9 cellular contexts compared by ENCODE assay signal in the genomic region with DNA sequence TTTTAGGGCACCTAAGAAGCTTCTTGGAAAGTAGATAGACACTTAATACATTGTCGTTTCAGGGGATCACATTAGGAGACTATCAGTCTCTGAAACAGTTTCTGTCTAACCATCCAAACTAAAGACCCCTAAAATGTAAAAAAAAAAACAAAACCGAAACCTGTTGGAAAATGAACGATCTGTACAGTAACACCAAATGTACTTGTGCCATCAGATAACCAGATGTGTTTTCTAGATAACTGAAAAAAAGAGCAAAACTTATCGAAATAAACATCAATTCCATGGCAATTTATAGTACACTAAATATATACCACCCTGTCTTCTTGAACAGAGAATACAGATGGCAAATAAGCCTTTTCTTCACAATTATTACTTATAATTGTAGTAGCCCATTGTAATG. TPM values are rescaled to one million over a fixed set of nuclear protein-coding genes. Genes with fewer than 3 reads are reported as not detected.
A peak's percentile ranks its signal among the peaks of the same experiment; 100 is the strongest.
DNase-seq lines count a peak whose midpoint lies in the region; TF ChIP-seq lines count a peak whose summit lies in the region.
"Had no signal": no experiment of that assay in that cellular context is flagged by ENCODE, and none has a peak within 500 bp of the region (broad histone marks: within the 10 kb centered on the region; RNA-seq: fewer than 3 reads in every experiment).

No MANE protein-coding gene starts in this region.

- CTCF ChIA-PET in activated CD4-positive, alpha-beta T cell treated with anti-CD3 and anti-CD28 coated beads, Interleukin-2, amount 10 ng/mL, durations not matched to agents 7 days and 5 days (lab: Charles Lee), result no interaction called here

- POLR2A ChIA-PET in activated CD4-positive, alpha-beta T cell treated with anti-CD3 and anti-CD28 coated beads, Interleukin-2, amount 10 ng/mL, durations not matched to agents 7 days and 5 days (lab: Charles Lee), result no interaction called here

- peak overlapping the region; percentile 95 for H3K9ac ChIP-seq in SK-N-MC (ENCODE audit: insufficient read length)
- peak overlapping the region; percentile 93 for H3K9ac ChIP-seq in skeletal muscle satellite cell (ENCODE audit: low read depth, low read length)

- 56% methylated on average over 4 of the region's 4 CpGs for WGBS in esophagus muscularis mucosa

- H3K4me1 Mint-ChIP-seq in activated CD4-positive, alpha-beta T cell treated with anti-CD3 and anti-CD28 coated beads, Interleukin-2, amount 10 ng/mL, durations not matched to agents 7 days and 5 days, result peaks cover 60% of the 10 kb centered on the region

- peak overlapping the region; percentile 84 for H3K4me2 ChIP-seq in skeletal muscle satellite cell (ENCODE audit: low read length)

- H3K36me3 Mint-ChIP-seq in activated CD4-positive, alpha-beta T cell treated with anti-CD3 and anti-CD28 coated beads, Interleukin-2, amount 10 ng/mL, durations not matched to agents 7 days and 5 days (ENCODE audit: low read depth), result peaks cover 64% of the 10 kb centered on the region

- TF ChIP-seq EP300 in esophagus muscularis mucosa (IDR thresholded peaks at IDR 0.05), result no peak

- H3K27me3 ChIP-seq in esophagus muscularis mucosa (no peaks in the 10 kb centered on the region), skeletal muscle satellite cell (ENCODE audit: control insufficient read depth, insufficient read depth, low read length) (no peaks in the 10 kb centered on the region)

- no peak for TF ChIP-seq POLR2A in esophagus muscularis mucosa (IDR thresholded peaks at IDR 0.05; ENCODE audit: low read depth)

- no peak for TF ChIP-seq CTCF in esophagus muscularis mucosa (IDR thresholded peaks at IDR 0.05)

- H3K27ac ChIP-seq in SK-N-MC (no peak overlapping the region), esophagus muscularis mucosa (replicated peaks in 1 of 4) (peak overlapping the region; percentile 95 to 98 (median 95))

- no peaks in the 10 kb centered on the region for H3K9me3 Mint-ChIP-seq in activated CD4-positive, alpha-beta T cell treated with anti-CD3 and anti-CD28 coated beads, Interleukin-2, amount 10 ng/mL, durations not matched to agents 7 days and 5 days

- H3K4me1 ChIP-seq in esophagus muscularis mucosa (peaks cover 23 to 63% (median 49%) of the 10 kb centered on the region in 4 donors), skeletal muscle satellite cell (ENCODE audit: control insufficient read depth, insufficient read depth, low read length) (peaks cover 10% of the 10 kb centered on the region)

- peaks cover 62% of the 10 kb centered on the region for H3K36me3 ChIP-seq in SK-N-MC (ENCODE audit: insufficient read depth, low read length)
- H3K36me3 ChIP-seq in esophagus muscularis mucosa, result peaks cover 0 to 41% (median 27%) of the 10 kb centered on the region in 4 donors
- peaks cover 45% of the 10 kb centered on the region for H3K36me3 ChIP-seq in skeletal muscle satellite cell (ENCODE audit: insufficient read depth, low read length)

- H3K9me3 ChIP-seq in SK-N-MC (ENCODE audit: low read depth, low read length) (no peaks in the 10 kb centered on the region), esophagus muscularis mucosa (no peaks in the 10 kb centered on the region), skeletal muscle satellite cell (replicated peaks; ENCODE audit: low read length) (no peaks in the 10 kb centered on the region)

- DNase-seq in activated CD4-positive, alpha-beta T cell treated with anti-CD3 and anti-CD28 coated beads, Interleukin-2, amount 10 ng/mL, durations not matched to agents 7 days and 5 days, result no peak
- DNase-seq in activated CD4-positive, alpha-beta T cell treated with anti-CD3 and anti-CD28 coated beads for 48 hours, result no peak
- DNase-seq in SK-N-MC (ENCODE audit: low read depth, low spot score), result no peak
- DNase-seq in esophagus muscularis mucosa (ENCODE audit: extremely low spot score), result no peak
- no peak for DNase-seq in NCI-H1092 treated with DMSO at 0.1 percent for 48 hours (lab: John Stamatoyannopoulos, UW)
- DNase-seq in DMS114 treated with DMSO at 0.1 percent for 48 hours (lab: John Stamatoyannopoulos, UW; ENCODE audit: unreplicated experiment), result no peak
- no peak for DNase-seq in SHP77 treated with DMSO at 0.1 percent for 48 hours (lab: John Stamatoyannopoulos, UW)
- DNase-seq: NCI-H510A had no signal

- peak overlapping the region; percentile 77 for H3K27ac Mint-ChIP-seq in activated CD4-positive, alpha-beta T cell treated with anti-CD3 and anti-CD28 coated beads, Interleukin-2, amount 10 ng/mL, durations not matched to agents 7 days and 5 days

- H3K27me3 Mint-ChIP-seq in activated CD4-positive, alpha-beta T cell treated with anti-CD3 and anti-CD28 coated beads, Interleukin-2, amount 10 ng/mL, durations not matched to agents 7 days and 5 days, result peaks cover 3% of the 10 kb centered on the region

- H3K4me3 ChIP-seq in SK-N-MC, result peak overlapping the region; percentile 98
- peak overlapping the region in 3 of 4 donors; percentile 83 to 90 (median 89) for H3K4me3 ChIP-seq in esophagus muscularis mucosa
- peak overlapping the region; percentile 94 for H3K4me3 ChIP-seq in skeletal muscle satellite cell (ENCODE audit: low read length)

- H3K4me3 Mint-ChIP-seq in activated CD4-positive, alpha-beta T cell treated with anti-CD3 and anti-CD28 coated beads, Interleukin-2, amount 10 ng/mL, durations not matched to agents 7 days and 5 days, result peak overlapping the region; percentile 98

- intact Hi-C loops in esophagus muscularis mucosa (cut with DNase I), result loop anchor here (5.0 kb wide), 1 partner anchor 153 kb away; the partner anchor contains the start of genes GOLT1B and RECQL

RNA-seq across cellular contexts. Expression of gene LDHB, which starts 2.0 kb away (rescaled TPM):
- total RNA-seq in activated CD4-positive, alpha-beta T cell treated with anti-CD3 and anti-CD28 coated beads, Interleukin-2, amount 10 ng/mL, durations not matched to agents 7 days and 5 days, result 1,000 to 10,000 TPM in 1 of 2 experiments, 100 to 1,000 TPM in 1; 819 to 1,195 TPM
- 100 to 1,000 TPM; 299 to 433 (median 374) TPM for total RNA-seq in esophagus muscularis mucosa
- 759 and 826 TPM in 2 replicates for total RNA-seq in skeletal muscle satellite cell (2012; rRNA removed)

RNA-seq across cellular contexts. Expression of gene GYS2, which starts 50.9 kb away (rescaled TPM):
- not detected for total RNA-seq in activated CD4-positive, alpha-beta T cell treated with anti-CD3 and anti-CD28 coated beads, Interleukin-2, amount 10 ng/mL, durations not matched to agents 7 days and 5 days
- total RNA-seq in esophagus muscularis mucosa, result not detected
- total RNA-seq in skeletal muscle satellite cell (2012; rRNA removed), result not detected in 2 replicates
